ENCODE assay signal across 1 cellular context in the genomic region with DNA sequence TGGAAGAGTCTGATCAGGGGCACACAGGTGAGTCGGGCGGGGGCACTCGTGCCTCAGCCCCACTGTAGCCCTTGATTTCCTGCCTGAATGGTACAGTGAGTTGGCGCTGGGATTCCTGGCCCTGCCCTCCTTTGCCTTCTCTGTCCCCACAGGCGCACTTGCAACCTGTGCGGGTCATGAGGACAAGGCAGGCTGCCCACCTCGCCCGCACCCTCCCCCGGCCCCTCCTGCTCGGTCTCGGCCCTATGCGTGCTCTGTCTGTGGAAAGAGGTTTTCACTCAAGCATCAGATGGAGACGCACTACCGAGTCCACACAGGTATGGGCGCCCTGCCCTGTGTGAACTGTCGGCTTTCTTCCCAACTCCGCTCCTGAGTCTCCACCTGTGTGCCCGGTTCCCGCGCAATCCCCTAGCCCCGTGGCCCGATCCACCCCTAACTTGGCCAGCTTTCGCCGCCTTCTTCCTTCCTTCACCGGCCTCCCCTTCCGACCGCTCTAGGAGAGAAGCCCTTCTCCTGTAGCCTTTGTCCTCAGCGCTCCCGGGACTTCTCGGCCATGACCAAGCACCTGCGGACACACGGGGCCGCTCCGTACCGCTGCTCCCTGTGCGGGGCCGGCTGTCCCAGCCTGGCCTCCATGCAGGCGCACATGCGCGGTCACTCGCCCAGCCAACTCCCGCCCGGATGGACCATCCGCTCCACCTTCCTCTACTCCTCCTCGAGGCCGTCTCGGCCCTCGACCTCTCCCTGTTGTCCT.
A peak's percentile ranks its signal among the peaks of the same experiment; 100 is the strongest.
TF ChIP-seq lines count a peak whose summit lies in the region.

No MANE protein-coding gene starts in this region.

TF ChIP-seq in HepG2, 621 proteins besides CTCF, POLR2A, EP300 and RAD21 (continued from another document and continues in another):
- TF ChIP-seq, protein P1, sequence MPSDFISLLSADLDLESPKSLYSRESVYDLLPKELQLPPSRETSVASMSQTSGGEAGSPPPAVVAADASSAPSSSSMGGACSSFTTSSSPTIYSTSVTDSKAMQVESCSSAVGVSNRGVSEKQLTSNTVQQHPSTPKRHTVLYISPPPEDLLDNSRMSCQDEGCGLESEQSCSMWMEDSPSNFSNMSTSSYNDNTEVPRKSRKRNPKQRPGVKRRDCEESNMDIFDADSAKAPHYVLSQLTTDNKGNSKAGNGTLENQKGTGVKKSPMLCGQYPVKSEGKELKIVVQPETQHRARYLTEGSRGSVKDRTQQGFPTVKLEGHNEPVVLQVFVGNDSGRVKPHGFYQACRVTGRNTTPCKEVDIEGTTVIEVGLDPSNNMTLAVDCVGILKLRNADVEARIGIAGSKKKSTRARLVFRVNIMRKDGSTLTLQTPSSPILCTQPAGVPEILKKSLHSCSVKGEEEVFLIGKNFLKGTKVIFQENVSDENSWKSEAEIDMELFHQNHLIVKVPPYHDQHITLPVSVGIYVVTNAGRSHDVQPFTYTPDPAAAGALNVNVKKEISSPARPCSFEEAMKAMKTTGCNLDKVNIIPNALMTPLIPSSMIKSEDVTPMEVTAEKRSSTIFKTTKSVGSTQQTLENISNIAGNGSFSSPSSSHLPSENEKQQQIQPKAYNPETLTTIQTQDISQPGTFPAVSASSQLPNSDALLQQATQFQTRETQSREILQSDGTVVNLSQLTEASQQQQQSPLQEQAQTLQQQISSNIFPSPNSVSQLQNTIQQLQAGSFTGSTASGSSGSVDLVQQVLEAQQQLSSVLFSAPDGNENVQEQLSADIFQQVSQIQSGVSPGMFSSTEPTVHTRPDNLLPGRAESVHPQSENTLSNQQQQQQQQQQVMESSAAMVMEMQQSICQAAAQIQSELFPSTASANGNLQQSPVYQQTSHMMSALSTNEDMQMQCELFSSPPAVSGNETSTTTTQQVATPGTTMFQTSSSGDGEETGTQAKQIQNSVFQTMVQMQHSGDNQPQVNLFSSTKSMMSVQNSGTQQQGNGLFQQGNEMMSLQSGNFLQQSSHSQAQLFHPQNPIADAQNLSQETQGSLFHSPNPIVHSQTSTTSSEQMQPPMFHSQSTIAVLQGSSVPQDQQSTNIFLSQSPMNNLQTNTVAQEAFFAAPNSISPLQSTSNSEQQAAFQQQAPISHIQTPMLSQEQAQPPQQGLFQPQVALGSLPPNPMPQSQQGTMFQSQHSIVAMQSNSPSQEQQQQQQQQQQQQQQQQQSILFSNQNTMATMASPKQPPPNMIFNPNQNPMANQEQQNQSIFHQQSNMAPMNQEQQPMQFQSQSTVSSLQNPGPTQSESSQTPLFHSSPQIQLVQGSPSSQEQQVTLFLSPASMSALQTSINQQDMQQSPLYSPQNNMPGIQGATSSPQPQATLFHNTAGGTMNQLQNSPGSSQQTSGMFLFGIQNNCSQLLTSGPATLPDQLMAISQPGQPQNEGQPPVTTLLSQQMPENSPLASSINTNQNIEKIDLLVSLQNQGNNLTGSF (CRISPR knock-in tag; IDR thresholded peaks at IDR 0.05) = no peak; the same call in 1 of the 2 replicates
- no peak; the same call in none of the 2 replicates for TF ChIP-seq ZNF891 (CRISPR knock-in tag; IDR thresholded peaks at IDR 0.05)
- TF ChIP-seq MZF1 (CRISPR knock-in tag; IDR thresholded peaks at IDR 0.05; ENCODE audit: borderline replicate concordance) = no peak
- no peak for TF ChIP-seq PHB2 (IDR thresholded peaks at IDR 0.05; ENCODE audit: partially characterized antibody)
- no peak for TF ChIP-seq FIP1L1 (IDR thresholded peaks at IDR 0.05; ENCODE audit: borderline replicate concordance, insufficient read depth, low read depth, low read length)
- TF ChIP-seq, protein P2, sequence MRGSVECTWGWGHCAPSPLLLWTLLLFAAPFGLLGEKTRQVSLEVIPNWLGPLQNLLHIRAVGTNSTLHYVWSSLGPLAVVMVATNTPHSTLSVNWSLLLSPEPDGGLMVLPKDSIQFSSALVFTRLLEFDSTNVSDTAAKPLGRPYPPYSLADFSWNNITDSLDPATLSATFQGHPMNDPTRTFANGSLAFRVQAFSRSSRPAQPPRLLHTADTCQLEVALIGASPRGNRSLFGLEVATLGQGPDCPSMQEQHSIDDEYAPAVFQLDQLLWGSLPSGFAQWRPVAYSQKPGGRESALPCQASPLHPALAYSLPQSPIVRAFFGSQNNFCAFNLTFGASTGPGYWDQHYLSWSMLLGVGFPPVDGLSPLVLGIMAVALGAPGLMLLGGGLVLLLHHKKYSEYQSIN (CRISPR knock-in tag; IDR thresholded peaks at IDR 0.05; ENCODE audit: borderline replicate concordance) = no peak
- no peak; the same call in 1 of the 2 replicates for TF ChIP-seq ZBED4 (CRISPR knock-in tag; IDR thresholded peaks at IDR 0.05; ENCODE audit: borderline replicate concordance)
- no peak for TF ChIP-seq ATF7 (IDR thresholded peaks at IDR 0.05)
- 0 out of 2 replicates have a peak, but pooled peaks have one; percentile 34 for TF ChIP-seq ATF7 (CRISPR knock-in tag; IDR thresholded peaks at IDR 0.05)
- no peak for TF ChIP-seq HNF1A (IDR thresholded peaks at IDR 0.05; ENCODE audit: low read depth)
- TF ChIP-seq HNF1A (CRISPR knock-in tag; IDR thresholded peaks at IDR 0.05; ENCODE audit: borderline replicate concordance) = no peak
- TF ChIP-seq ZNF878 (CRISPR knock-in tag; IDR thresholded peaks at IDR 0.05) = no peak
- TF ChIP-seq THAP11 (CRISPR knock-in tag; IDR thresholded peaks at IDR 0.05) = no peak; the same call in 1 of the 2 replicates
- TF ChIP-seq TAF1 (CRISPR knock-in tag; IDR thresholded peaks at IDR 0.05) = peak; percentile 47; the same call in 1 of the 2 replicates
- TF ChIP-seq, protein P3, sequence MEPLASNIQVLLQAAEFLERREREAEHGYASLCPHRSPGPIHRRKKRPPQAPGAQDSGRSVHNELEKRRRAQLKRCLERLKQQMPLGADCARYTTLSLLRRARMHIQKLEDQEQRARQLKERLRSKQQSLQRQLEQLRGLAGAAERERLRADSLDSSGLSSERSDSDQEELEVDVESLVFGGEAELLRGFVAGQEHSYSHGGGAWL (CRISPR knock-in tag; IDR thresholded peaks at IDR 0.05) = peak; percentile 32
- TF ChIP-seq REL (CRISPR knock-in tag; conservative IDR thresholded peaks at IDR 0.05) = peak; percentile 84; the same call in 1 of the 2 replicates
- TF ChIP-seq ZBTB37 (CRISPR knock-in tag; IDR thresholded peaks at IDR 0.05) = no peak; the same call in 1 of the 2 replicates
- TF ChIP-seq ZBTB21 (CRISPR knock-in tag; IDR thresholded peaks at IDR 0.05) = no peak
- TF ChIP-seq ZNF124 (CRISPR knock-in tag; IDR thresholded peaks at IDR 0.05) = no peak
- TF ChIP-seq RFXANK (CRISPR knock-in tag; IDR thresholded peaks at IDR 0.05) = 0 out of 2 replicates have a peak, but pooled peaks have one; percentile 37
- TF ChIP-seq DNMT1 (CRISPR knock-in tag; IDR thresholded peaks at IDR 0.05) = no peak
- no peak for TF ChIP-seq MLX (CRISPR knock-in tag; IDR thresholded peaks at IDR 0.05)
- 0 out of 2 replicates have a peak, but pooled peaks have one; percentile 5 for TF ChIP-seq HBP1 (CRISPR knock-in tag; IDR thresholded peaks at IDR 0.05; ENCODE audit: low read depth)
- TF ChIP-seq FOXP1 (IDR thresholded peaks at IDR 0.05) = no peak
- TF ChIP-seq FOXP1 (CRISPR knock-in tag; IDR thresholded peaks at IDR 0.05) = no peak
- TF ChIP-seq ZNF543 (CRISPR knock-in tag; IDR thresholded peaks at IDR 0.05) = no peak
